In the genomic region with DNA sequence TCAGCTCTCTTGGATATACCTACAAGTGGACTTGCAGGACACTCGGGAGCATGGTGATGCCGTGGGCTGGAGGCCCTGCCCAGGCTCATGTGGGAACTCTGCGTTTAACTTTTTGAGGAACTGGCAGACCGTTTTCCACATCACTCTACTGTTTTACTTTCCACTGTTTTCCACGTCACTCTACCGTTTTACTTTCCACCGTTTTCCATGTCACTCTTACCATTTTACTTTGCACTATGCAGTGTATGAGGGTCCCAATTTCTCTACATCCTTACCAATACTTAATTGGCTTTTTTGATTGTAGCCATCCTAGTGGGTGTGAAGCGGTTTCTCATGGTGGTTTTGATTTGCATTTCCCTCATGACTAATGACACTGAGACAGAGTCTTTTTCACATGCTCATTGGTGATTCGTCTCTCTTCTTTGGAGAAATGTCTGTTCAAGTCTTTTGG, we compare ENCODE assay signal across 9 cellular contexts. TPM values are rescaled to one million over a fixed set of nuclear protein-coding genes. Genes with fewer than 3 reads are reported as not detected.
A peak's percentile ranks its signal among the peaks of the same experiment; 100 is the strongest.
DNase-seq lines count a peak whose midpoint lies in the region; ATAC-seq and TF ChIP-seq lines count a peak whose summit lies in the region.
"Had no signal": no experiment of that assay in that cellular context is flagged by ENCODE, and none has a peak within 500 bp of the region (broad histone marks: within the 10 kb centered on the region; RNA-seq: fewer than 3 reads in every experiment).

No MANE protein-coding gene starts in this region.

- H3K4me1 Mint-ChIP-seq in activated T-helper 2 cell treated with anti-CD3 and anti-CD28 coated beads, Interferon-gamma antibody, Interleukin-2, Interleukin-4, amounts not matched to agents 10 μg/mL and 5 μg/mL and 100 μg/mL, durations not matched to agents 14 hours and 24 hours and 36 hours (ENCODE audit: low read depth), result peaks cover 58% of the 10 kb centered on the region

- peak overlapping the region; percentile 57 for H3K4me3 Mint-ChIP-seq in activated T-helper 2 cell treated with anti-CD3 and anti-CD28 coated beads, Interferon-gamma antibody, Interleukin-2, Interleukin-4, amounts not matched to agents 10 μg/mL and 5 μg/mL and 100 μg/mL, durations not matched to agents 14 hours and 24 hours and 36 hours (ENCODE audit: low read depth)

- ATAC-seq in GM18511 (IDR thresholded peaks at IDR 0.05; ENCODE audit: unreplicated experiment) (peak; percentile 68), HG02870 (IDR thresholded peaks at IDR 0.05; ENCODE audit: unreplicated experiment) (peak; percentile 53)
- ATAC-seq: foreskin keratinocyte had no signal

- no peak overlapping the region for H3K4me3 ChIP-seq in right atrium auricular region

- H3K27me3 Mint-ChIP-seq in activated T-helper 2 cell treated with anti-CD3 and anti-CD28 coated beads, Interferon-gamma antibody, Interleukin-2, Interleukin-4, amounts not matched to agents 10 μg/mL and 5 μg/mL and 100 μg/mL, durations not matched to agents 14 hours and 24 hours and 36 hours (ENCODE audit: low read depth), result no peaks in the 10 kb centered on the region

- TF ChIP-seq CTCF in right atrium auricular region (IDR thresholded peaks at IDR 0.05), result no peak

- peaks cover 30% of the 10 kb centered on the region for H3K36me3 Mint-ChIP-seq in activated T-helper 2 cell treated with anti-CD3 and anti-CD28 coated beads, Interferon-gamma antibody, Interleukin-2, Interleukin-4, amounts not matched to agents 10 μg/mL and 5 μg/mL and 100 μg/mL, durations not matched to agents 14 hours and 24 hours and 36 hours (ENCODE audit: low read depth)

- no peak for DNase-seq in activated T-helper 2 cell treated with anti-CD3 and anti-CD28 coated beads, Interferon-gamma antibody, Interleukin-2, Interleukin-4, amounts not matched to agents 10 μg/mL and 5 μg/mL and 100 μg/mL, durations not matched to agents 14 hours and 24 hours and 36 hours (ENCODE audit: low spot score)
- DNase-seq in posterior vena cava (ENCODE audit: low spot score) (peak; percentile 61), anterior cingulate cortex (lab: John Stamatoyannopoulos, UW) (no peak), right atrium auricular region (ENCODE audit: low spot score) (no peak), nucleus accumbens (lab: John Stamatoyannopoulos, UW) (no peak)
- DNase-seq: NCI-H774 had no signal

- no peaks in the 10 kb centered on the region for H3K36me3 ChIP-seq in right atrium auricular region

- peak overlapping the region; percentile 79 for H3K27ac Mint-ChIP-seq in activated T-helper 2 cell treated with anti-CD3 and anti-CD28 coated beads, Interferon-gamma antibody, Interleukin-2, Interleukin-4, amounts not matched to agents 10 μg/mL and 5 μg/mL and 100 μg/mL, durations not matched to agents 14 hours and 24 hours and 36 hours

- H3K9me3 Mint-ChIP-seq in activated T-helper 2 cell treated with anti-CD3 and anti-CD28 coated beads, Interferon-gamma antibody, Interleukin-2, Interleukin-4, amounts not matched to agents 10 μg/mL and 5 μg/mL and 100 μg/mL, durations not matched to agents 14 hours and 24 hours and 36 hours, result peaks cover 5% of the 10 kb centered on the region

- no peaks in the 10 kb centered on the region for H3K9me3 ChIP-seq in right atrium auricular region

- no peaks in the 10 kb centered on the region for H3K27me3 ChIP-seq in right atrium auricular region
- H3K27me3 ChIP-seq: foreskin keratinocyte had no signal

- no peak overlapping the region for H3K27ac ChIP-seq in right atrium auricular region
- H3K27ac ChIP-seq: foreskin keratinocyte had no signal

- peaks cover 0 to 55% of the 10 kb centered on the region in 2 donors for H3K4me1 ChIP-seq in right atrium auricular region

- intact Hi-C loops in activated T-helper 2 cell treated with anti-CD3 and anti-CD28 coated beads, Interferon-gamma antibody, Interleukin-2, Interleukin-4, amounts not matched to agents 10 μg/mL and 5 μg/mL and 100 μg/mL, durations not matched to agents 14 hours and 24 hours and 36 hours (cut with micrococcal nuclease), result loop anchor here (1.0 to 5.0 kb wide), 2 partner anchors 13 to 41 kb away; no protein-coding TSS in a partner anchor
- intact Hi-C loops in posterior vena cava (cut with DNase I), result no loop called here

RNA-seq across cellular contexts. Expression of a gene that starts 40.5 kb away (rescaled TPM):
- 125 and 128 TPM in 2 replicates for total RNA-seq in activated T-helper 2 cell treated with anti-CD3 and anti-CD28 coated beads, Interferon-gamma antibody, Interleukin-2, Interleukin-4, amounts not matched to agents 10 μg/mL and 5 μg/mL and 100 μg/mL, durations not matched to agents 14 hours and 24 hours and 36 hours
- total RNA-seq in posterior vena cava (10 to 100 TPM; 54.3 to 70.9 TPM), right atrium auricular region (10 to 100 TPM; 27.7 to 32.9 TPM)
